ENCODE assay signal across 1 cellular context in genomic region chr16:55465077-55465896, GRCh38.
TF ChIP-seq lines count a peak whose summit lies in the region.

No MANE protein-coding gene starts in this region.

TF ChIP-seq in K562, 482 proteins besides CTCF, POLR2A, EP300 and RAD21 (continued from another document and continues in another):
- TF ChIP-seq ZBTB40 (IDR thresholded peaks at IDR 0.05) (no peak), ZBTB40 (CRISPR knock-in tag; IDR thresholded peaks at IDR 0.05) (no peak), BHLHE40 (IDR thresholded peaks at IDR 0.05; ENCODE audit: low read length) (peak; percentile 16; the same call in 1 of the 2 replicates), ZBTB12 (CRISPR knock-in tag; IDR thresholded peaks at IDR 0.05) (no peak), NCOA6 (IDR thresholded peaks at IDR 0.05) (no peak), TEAD2 (tag; IDR thresholded peaks at IDR 0.05) (no peak), PHF20 (IDR thresholded peaks at IDR 0.05; ENCODE audit: partially characterized antibody) (no peak), ZNF282 (CRISPR knock-in tag; IDR thresholded peaks at IDR 0.05) (no peak), TFAM (CRISPR knock-in tag; conservative IDR thresholded peaks at IDR 0.05) (no peak), ZNF589 (CRISPR knock-in tag; IDR thresholded peaks at IDR 0.05; ENCODE audit: low read depth) (no peak), HNRNPK (IDR thresholded peaks at IDR 0.05; ENCODE audit: low read depth, low read length, poor library complexity, severe bottlenecking) (no peak), RB1 (IDR thresholded peaks at IDR 0.05; ENCODE audit: low read depth) (peak; percentile 85), ZBTB1 (CRISPR knock-in tag; IDR thresholded peaks at IDR 0.05; ENCODE audit: borderline replicate concordance, low read depth) (no peak), FOXA1 (IDR thresholded peaks at IDR 0.05; ENCODE audit: borderline replicate concordance) (no peak), GATAD2B (IDR thresholded peaks at IDR 0.05; ENCODE audit: borderline replicate concordance) (no peak), ZFP30 (CRISPR knock-in tag; IDR thresholded peaks at IDR 0.05; ENCODE audit: borderline replicate concordance) (no peak), ZKSCAN1 (IDR thresholded peaks at IDR 0.05; ENCODE audit: low read depth, low read length) (0 out of 2 replicates have a peak, but pooled peaks have one; percentile 11), SRSF1 (IDR thresholded peaks at IDR 0.05; ENCODE audit: low read depth, low read length) (no peak), TRIM25 (IDR thresholded peaks at IDR 0.05; ENCODE audit: borderline replicate concordance) (no peak), BCL6 (CRISPR knock-in tag; IDR thresholded peaks at IDR 0.05) (no peak)
- TF ChIP-seq, protein P1, sequence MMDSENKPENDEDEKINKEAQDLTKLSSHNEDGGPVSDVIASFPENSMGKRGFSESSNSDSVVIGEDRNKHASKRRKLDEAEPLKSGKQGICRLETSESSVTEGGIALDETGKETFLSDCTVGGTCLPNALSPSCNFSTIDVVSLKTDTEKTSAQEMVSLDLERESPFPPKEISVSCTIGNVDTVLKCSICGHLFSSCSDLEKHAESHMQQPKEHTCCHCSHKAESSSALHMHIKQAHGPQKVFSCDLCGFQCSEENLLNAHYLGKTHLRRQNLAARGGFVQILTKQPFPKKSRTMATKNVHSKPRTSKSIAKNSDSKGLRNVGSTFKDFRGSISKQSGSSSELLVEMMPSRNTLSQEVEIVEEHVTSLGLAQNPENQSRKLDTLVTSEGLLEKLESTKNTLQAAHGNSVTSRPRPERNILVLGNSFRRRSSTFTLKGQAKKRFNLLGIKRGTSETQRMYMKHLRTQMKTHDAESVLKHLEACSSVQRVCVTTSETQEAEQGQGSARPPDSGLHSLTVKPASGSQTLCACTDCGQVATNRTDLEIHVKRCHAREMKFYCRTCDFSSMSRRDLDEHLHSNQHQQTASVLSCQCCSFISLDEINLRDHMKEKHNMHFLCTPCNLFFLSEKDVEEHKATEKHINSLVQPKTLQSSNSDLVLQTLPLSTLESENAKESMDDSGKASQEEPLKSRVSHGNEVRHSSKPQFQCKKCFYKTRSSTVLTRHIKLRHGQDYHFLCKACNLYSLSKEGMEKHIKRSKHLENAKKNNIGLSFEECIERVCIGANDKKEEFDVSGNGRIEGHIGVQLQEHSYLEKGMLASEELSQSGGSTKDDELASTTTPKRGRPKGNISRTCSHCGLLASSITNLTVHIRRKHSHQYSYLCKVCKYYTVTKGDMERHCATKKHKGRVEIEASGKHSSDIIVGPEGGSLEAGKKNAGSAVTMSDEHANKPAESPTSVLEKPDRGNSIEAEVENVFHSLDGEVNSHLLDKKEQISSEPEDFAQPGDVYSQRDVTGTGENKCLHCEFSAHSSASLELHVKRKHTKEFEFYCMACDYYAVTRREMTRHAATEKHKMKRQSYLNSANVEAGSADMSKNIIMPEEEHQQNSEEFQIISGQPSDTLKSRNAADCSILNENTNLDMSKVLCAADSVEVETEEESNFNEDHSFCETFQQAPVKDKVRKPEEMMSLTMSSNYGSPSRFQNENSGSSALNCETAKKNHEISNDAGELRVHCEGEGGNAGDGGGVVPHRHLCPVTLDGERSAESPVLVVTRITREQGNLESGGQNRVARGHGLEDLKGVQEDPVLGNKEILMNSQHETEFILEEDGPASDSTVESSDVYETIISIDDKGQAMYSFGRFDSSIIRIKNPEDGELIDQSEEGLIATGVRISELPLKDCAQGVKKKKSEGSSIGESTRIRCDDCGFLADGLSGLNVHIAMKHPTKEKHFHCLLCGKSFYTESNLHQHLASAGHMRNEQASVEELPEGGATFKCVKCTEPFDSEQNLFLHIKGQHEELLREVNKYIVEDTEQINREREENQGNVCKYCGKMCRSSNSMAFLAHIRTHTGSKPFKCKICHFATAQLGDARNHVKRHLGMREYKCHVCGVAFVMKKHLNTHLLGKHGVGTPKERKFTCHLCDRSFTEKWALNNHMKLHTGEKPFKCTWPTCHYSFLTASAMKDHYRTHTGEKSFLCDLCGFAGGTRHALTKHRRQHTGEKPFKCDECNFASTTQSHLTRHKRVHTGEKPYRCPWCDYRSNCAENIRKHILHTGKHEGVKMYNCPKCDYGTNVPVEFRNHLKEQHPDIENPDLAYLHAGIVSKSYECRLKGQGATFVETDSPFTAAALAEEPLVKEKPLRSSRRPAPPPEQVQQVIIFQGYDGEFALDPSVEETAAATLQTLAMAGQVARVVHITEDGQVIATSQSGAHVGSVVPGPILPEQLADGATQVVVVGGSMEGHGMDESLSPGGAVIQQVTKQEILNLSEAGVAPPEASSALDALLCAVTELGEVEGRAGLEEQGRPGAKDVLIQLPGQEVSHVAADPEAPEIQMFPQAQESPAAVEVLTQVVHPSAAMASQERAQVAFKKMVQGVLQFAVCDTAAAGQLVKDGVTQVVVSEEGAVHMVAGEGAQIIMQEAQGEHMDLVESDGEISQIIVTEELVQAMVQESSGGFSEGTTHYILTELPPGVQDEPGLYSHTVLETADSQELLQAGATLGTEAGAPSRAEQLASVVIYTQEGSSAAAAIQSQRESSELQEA (IDR thresholded peaks at IDR 0.05; ENCODE audit: low read depth) = no peak
- TF ChIP-seq, protein P2, sequence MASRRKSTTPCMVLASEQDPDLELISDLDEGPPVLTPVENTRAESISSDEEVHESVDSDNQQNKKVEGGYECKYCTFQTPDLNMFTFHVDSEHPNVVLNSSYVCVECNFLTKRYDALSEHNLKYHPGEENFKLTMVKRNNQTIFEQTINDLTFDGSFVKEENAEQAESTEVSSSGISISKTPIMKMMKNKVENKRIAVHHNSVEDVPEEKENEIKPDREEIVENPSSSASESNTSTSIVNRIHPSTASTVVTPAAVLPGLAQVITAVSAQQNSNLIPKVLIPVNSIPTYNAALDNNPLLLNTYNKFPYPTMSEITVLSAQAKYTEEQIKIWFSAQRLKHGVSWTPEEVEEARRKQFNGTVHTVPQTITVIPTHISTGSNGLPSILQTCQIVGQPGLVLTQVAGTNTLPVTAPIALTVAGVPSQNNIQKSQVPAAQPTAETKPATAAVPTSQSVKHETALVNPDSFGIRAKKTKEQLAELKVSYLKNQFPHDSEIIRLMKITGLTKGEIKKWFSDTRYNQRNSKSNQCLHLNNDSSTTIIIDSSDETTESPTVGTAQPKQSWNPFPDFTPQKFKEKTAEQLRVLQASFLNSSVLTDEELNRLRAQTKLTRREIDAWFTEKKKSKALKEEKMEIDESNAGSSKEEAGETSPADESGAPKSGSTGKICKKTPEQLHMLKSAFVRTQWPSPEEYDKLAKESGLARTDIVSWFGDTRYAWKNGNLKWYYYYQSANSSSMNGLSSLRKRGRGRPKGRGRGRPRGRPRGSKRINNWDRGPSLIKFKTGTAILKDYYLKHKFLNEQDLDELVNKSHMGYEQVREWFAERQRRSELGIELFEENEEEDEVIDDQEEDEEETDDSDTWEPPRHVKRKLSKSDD (conservative IDR thresholded peaks at IDR 0.05; ENCODE audit: low read length) = 0 out of 2 replicates have a peak, but pooled peaks have one; percentile 24
- TF ChIP-seq, protein P3, sequence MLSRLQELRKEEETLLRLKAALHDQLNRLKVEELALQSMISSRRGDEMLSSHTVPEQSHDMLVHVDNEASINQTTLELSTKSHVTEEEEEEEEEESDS (CRISPR knock-in tag; IDR thresholded peaks at IDR 0.05) = no peak
- TF ChIP-seq, protein P4, sequence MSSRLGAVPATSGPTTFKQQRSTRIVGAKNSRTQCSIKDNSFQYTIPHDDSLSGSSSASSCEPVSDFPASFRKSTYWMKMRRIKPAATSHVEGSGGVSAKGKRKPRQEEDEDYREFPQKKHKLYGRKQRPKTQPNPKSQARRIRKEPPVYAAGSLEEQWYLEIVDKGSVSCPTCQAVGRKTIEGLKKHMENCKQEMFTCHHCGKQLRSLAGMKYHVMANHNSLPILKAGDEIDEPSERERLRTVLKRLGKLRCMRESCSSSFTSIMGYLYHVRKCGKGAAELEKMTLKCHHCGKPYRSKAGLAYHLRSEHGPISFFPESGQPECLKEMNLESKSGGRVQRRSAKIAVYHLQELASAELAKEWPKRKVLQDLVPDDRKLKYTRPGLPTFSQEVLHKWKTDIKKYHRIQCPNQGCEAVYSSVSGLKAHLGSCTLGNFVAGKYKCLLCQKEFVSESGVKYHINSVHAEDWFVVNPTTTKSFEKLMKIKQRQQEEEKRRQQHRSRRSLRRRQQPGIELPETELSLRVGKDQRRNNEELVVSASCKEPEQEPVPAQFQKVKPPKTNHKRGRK (tag; IDR thresholded peaks at IDR 0.05) = no peak
- TF ChIP-seq, protein P5, sequence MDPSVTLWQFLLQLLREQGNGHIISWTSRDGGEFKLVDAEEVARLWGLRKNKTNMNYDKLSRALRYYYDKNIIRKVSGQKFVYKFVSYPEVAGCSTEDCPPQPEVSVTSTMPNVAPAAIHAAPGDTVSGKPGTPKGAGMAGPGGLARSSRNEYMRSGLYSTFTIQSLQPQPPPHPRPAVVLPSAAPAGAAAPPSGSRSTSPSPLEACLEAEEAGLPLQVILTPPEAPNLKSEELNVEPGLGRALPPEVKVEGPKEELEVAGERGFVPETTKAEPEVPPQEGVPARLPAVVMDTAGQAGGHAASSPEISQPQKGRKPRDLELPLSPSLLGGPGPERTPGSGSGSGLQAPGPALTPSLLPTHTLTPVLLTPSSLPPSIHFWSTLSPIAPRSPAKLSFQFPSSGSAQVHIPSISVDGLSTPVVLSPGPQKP (CRISPR knock-in tag; IDR thresholded peaks at IDR 0.05) = no peak
